2 cellular contexts compared by ENCODE assay signal in the genomic region with DNA sequence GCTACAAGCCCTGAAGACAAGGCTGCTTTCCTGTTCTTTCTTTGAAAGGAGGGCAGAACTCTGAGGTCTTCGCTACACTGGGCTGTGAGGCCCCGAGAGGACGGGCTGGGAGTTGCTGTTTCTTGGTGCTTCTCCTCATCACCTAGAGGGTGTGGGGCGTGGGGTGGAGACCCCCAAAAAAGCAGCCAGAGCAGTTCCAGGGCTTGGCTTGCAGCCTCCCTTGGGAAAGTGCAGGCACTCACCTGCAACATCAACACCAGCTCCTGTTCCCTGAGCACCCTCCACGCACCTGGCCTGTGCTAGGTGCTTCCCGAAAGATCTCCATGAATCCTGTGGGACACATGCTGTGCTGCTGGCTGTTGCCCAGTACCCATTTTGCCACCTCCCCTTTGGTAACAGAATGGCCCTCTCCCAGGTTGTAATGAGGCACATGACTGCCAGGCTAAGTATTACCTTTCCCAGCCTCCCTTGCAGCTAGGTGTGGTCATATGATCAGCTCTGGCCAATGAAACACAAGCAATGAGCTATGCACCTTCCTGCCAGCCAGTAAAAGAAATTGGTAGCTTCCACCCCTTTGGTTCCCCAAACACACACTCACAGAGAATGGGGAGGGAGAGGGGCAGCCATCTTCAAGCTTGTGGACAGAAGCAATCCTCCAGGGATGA.
TF ChIP-seq lines count a peak whose summit lies in the region.

No MANE protein-coding gene starts in this region.

TF ChIP-seq in HCT116, 20 proteins besides CTCF, POLR2A, EP300 and RAD21:
- TF ChIP-seq EGR1 (IDR thresholded peaks at IDR 0.05; ENCODE audit: low read depth) (no peak), SP1 (IDR thresholded peaks at IDR 0.05; ENCODE audit: low read depth) (no peak), CEBPB (IDR thresholded peaks at IDR 0.05; ENCODE audit: low read depth) (no peak), SIN3A (IDR thresholded peaks at IDR 0.05; ENCODE audit: low read depth) (no peak), EZH2 (IDR thresholded peaks at IDR 0.05) (no peak), POLR2AphosphoS5 (IDR thresholded peaks at IDR 0.05; ENCODE audit: low read depth, low read length) (no peak), FOSL1 (IDR thresholded peaks at IDR 0.05; ENCODE audit: low read depth) (no peak), YY1 (IDR thresholded peaks at IDR 0.05; ENCODE audit: extremely low read depth, insufficient replicate concordance, low read depth, low read length) (no peak), TCF7L2 (IDR thresholded peaks at IDR 0.05; ENCODE audit: borderline replicate concordance, extremely low read depth, insufficient read depth, insufficient read length) (no peak), SRF (IDR thresholded peaks at IDR 0.05; ENCODE audit: low read depth) (no peak), EZH2phosphoT487 (IDR thresholded peaks at IDR 0.05; ENCODE audit: borderline replicate concordance) (no peak), ZNF274 (IDR thresholded peaks at IDR 0.05; ENCODE audit: low read depth, low read length) (no peak), ZFX (IDR thresholded peaks at IDR 0.05) (no peak), ZBTB33 (IDR thresholded peaks at IDR 0.05; ENCODE audit: extremely low read depth, insufficient replicate concordance, low read length) (no peak), JUND (IDR thresholded peaks at IDR 0.05) (no peak)
- TF ChIP-seq, protein P1, sequence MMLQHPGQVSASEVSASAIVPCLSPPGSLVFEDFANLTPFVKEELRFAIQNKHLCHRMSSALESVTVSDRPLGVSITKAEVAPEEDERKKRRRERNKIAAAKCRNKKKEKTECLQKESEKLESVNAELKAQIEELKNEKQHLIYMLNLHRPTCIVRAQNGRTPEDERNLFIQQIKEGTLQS (IDR thresholded peaks at IDR 0.05) = no peak
- TF ChIP-seq, protein P2, sequence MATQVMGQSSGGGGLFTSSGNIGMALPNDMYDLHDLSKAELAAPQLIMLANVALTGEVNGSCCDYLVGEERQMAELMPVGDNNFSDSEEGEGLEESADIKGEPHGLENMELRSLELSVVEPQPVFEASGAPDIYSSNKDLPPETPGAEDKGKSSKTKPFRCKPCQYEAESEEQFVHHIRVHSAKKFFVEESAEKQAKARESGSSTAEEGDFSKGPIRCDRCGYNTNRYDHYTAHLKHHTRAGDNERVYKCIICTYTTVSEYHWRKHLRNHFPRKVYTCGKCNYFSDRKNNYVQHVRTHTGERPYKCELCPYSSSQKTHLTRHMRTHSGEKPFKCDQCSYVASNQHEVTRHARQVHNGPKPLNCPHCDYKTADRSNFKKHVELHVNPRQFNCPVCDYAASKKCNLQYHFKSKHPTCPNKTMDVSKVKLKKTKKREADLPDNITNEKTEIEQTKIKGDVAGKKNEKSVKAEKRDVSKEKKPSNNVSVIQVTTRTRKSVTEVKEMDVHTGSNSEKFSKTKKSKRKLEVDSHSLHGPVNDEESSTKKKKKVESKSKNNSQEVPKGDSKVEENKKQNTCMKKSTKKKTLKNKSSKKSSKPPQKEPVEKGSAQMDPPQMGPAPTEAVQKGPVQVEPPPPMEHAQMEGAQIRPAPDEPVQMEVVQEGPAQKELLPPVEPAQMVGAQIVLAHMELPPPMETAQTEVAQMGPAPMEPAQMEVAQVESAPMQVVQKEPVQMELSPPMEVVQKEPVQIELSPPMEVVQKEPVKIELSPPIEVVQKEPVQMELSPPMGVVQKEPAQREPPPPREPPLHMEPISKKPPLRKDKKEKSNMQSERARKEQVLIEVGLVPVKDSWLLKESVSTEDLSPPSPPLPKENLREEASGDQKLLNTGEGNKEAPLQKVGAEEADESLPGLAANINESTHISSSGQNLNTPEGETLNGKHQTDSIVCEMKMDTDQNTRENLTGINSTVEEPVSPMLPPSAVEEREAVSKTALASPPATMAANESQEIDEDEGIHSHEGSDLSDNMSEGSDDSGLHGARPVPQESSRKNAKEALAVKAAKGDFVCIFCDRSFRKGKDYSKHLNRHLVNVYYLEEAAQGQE (IDR thresholded peaks at IDR 0.05; ENCODE audit: low read depth) = no peak
- TF ChIP-seq, protein P3, sequence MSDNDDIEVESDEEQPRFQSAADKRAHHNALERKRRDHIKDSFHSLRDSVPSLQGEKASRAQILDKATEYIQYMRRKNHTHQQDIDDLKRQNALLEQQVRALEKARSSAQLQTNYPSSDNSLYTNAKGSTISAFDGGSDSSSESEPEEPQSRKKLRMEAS (IDR thresholded peaks at IDR 0.05) = no peak

TF ChIP-seq in WTC11, 78 proteins besides CTCF, POLR2A, EP300 and RAD21:
- TF ChIP-seq SMAD3 (CRISPR knock-in tag; IDR thresholded peaks at IDR 0.05; ENCODE audit: borderline replicate concordance) (no peak), TP53 (CRISPR knock-in tag; IDR thresholded peaks at IDR 0.05) (no peak), USF2 (CRISPR knock-in tag; IDR thresholded peaks at IDR 0.05) (peak; percentile 49)
TF ChIP-seq in WTC11: peak in this region for 1.
